ENCODE assay signal across 23 cellular contexts in genomic region chr9:35027361-35027760, GRCh38. TPM values are rescaled to one million over a fixed set of nuclear protein-coding genes. Genes with fewer than 3 reads are reported as not detected.
DNase-seq lines count a peak whose midpoint lies in the region; ATAC-seq and TF ChIP-seq lines count a peak whose summit lies in the region.
"Had no signal": no experiment of that assay in that cellular context is flagged by ENCODE, and none has a peak within 500 bp of the region (broad histone marks: within the 10 kb centered on the region; RNA-seq: fewer than 3 reads in every experiment).

No MANE protein-coding gene starts in this region.

- no peak overlapping the region for H3K27ac Mint-ChIP-seq in activated naive CD8-positive, alpha-beta T cell treated with anti-CD3 and anti-CD28 coated beads, Interleukin-2, amount 50 U/mL, for 24 hours
- no peak overlapping the region for H3K27ac Mint-ChIP-seq in activated naive CD8-positive, alpha-beta T cell treated with anti-CD3 and anti-CD28 coated beads for 36 hours
- no peak overlapping the region for H3K27ac Mint-ChIP-seq in CD4-positive, alpha-beta T cell
- H3K27ac Mint-ChIP-seq: T-helper 1 cell treated with Interleukin-12 subunit alpha and Interleukin-12 subunit beta and Interleukin-4 antibody, amounts not matched to agents 30 μg/mL and 1 μg/mL, for 36 hours had no signal

- 68% methylated on average over 1 of the region's 1 CpG for WGBS in hepatocyte (ENCODE audit: low lambda C conversion rate, missing lambda C conversion rate)

- H3K79me2 ChIP-seq in hepatocyte = no peaks in the 10 kb centered on the region

- no peaks in the 10 kb centered on the region for H3K27me3 Mint-ChIP-seq in activated naive CD8-positive, alpha-beta T cell treated with anti-CD3 and anti-CD28 coated beads, Interleukin-2, amount 50 U/mL, for 24 hours
- H3K27me3 Mint-ChIP-seq in activated naive CD8-positive, alpha-beta T cell treated with anti-CD3 and anti-CD28 coated beads for 36 hours = no peaks in the 10 kb centered on the region
- H3K27me3 Mint-ChIP-seq in CD4-positive, alpha-beta T cell = no peaks in the 10 kb centered on the region

- ATAC-seq in activated naive CD8-positive, alpha-beta T cell treated with anti-CD3 and anti-CD28 coated beads, Interleukin-2, amount 50 U/mL, for 24 hours = peak; percentile 36
- no peak for ATAC-seq in Panc1
- no peak for ATAC-seq in CD4-positive, alpha-beta T cell (ENCODE audit: poor library complexity)
- ATAC-seq: GM12878 had no signal

- H3K4me3 ChIP-seq in Panc1 (ENCODE audit: low read depth in 2 of 2, low read length in 2 of 2) = no peak overlapping the region
- no peak overlapping the region for H3K4me3 ChIP-seq in hepatocyte
- H3K4me3 ChIP-seq in uterus = no peak overlapping the region
- H3K4me3 ChIP-seq: GM12878, Peyer's patch, upper lobe of left lung had no signal

- no peak for TF ChIP-seq POLR2A in uterus (IDR thresholded peaks at IDR 0.05)

- intact Hi-C loops in Panc1 (cut with micrococcal nuclease; ENCODE audit: unreplicated experiment) (no loop called here), uterus (cut with DNase I; ENCODE audit: low total_unique reads) (no loop called here)
- intact Hi-C loops in CD4-positive, alpha-beta T cell (cut with DNase I, micrococcal nuclease) = no loop called here

- H3K4me2 ChIP-seq in hepatocyte = no peak overlapping the region

- H3K9me3 Mint-ChIP-seq in activated naive CD8-positive, alpha-beta T cell treated with anti-CD3 and anti-CD28 coated beads, Interleukin-2, amount 50 U/mL, for 24 hours = no peaks in the 10 kb centered on the region
- H3K9me3 Mint-ChIP-seq in activated naive CD8-positive, alpha-beta T cell treated with anti-CD3 and anti-CD28 coated beads for 36 hours = no peaks in the 10 kb centered on the region
- H3K9me3 Mint-ChIP-seq in CD4-positive, alpha-beta T cell = no peaks in the 10 kb centered on the region
- H3K9me3 Mint-ChIP-seq: T-helper 1 cell treated with Interleukin-12 subunit alpha and Interleukin-12 subunit beta and Interleukin-4 antibody, amounts not matched to agents 30 μg/mL and 1 μg/mL, for 36 hours had no signal

- no peaks in the 10 kb centered on the region for H4K20me1 ChIP-seq in hepatocyte (ENCODE audit: insufficient read depth, poor library complexity, severe bottlenecking)

- in situ Hi-C loops in Panc1 (cut with HindIII; ENCODE audit: low pct_unique_long_range_greater_than_20kb, low sequenced_read_pairs) = no loop called here

- H2AFZ ChIP-seq in hepatocyte = no peak overlapping the region

- H3K27me3 ChIP-seq in Panc1 (ENCODE audit: control insufficient read depth, insufficient read depth, low read length) (no peaks in the 10 kb centered on the region), hepatocyte (no peaks in the 10 kb centered on the region), uterus (no peaks in the 10 kb centered on the region)
- no peaks in the 10 kb centered on the region for H3K27me3 ChIP-seq in CD4-positive, alpha-beta T cell (ENCODE audit: control insufficient read depth, insufficient read depth, low read length)
- H3K27me3 ChIP-seq: neutrophil, Peyer's patch, upper lobe of left lung had no signal

- H3K36me3 Mint-ChIP-seq in activated naive CD8-positive, alpha-beta T cell treated with anti-CD3 and anti-CD28 coated beads, Interleukin-2, amount 50 U/mL, for 24 hours (ENCODE audit: low read depth) = no peaks in the 10 kb centered on the region
- peaks cover 9% of the 10 kb centered on the region for H3K36me3 Mint-ChIP-seq in activated naive CD8-positive, alpha-beta T cell treated with anti-CD3 and anti-CD28 coated beads for 36 hours
- H3K36me3 Mint-ChIP-seq in CD4-positive, alpha-beta T cell (ENCODE audit: low read depth) = no peaks in the 10 kb centered on the region

- POLR2A ChIA-PET in Panc1 (lab: Charles Lee) = interaction anchor here (0.7 to 1.1 kb wide), 2 partner anchors 38 to 67 kb away, joined by 8 to 11 read pairs; partner anchors contain the start of gene DNAJB5
- POLR2A ChIA-PET in RWPE1 (lab: Yijun Ruan, JAX; ENCODE audit: low non-redundant PET) = no interaction called here
- POLR2A ChIA-PET in CD4-positive, alpha-beta T cell (lab: Charles Lee) = no interaction called here

- TF ChIP-seq CTCF in Panc1 (IDR thresholded peaks at IDR 0.05) (no peak), hepatocyte (IDR thresholded peaks at IDR 0.05; ENCODE audit: poor library complexity) (no peak), uterus (IDR thresholded peaks at IDR 0.05) (no peak), GM10266 (IDR thresholded peaks at IDR 0.05; ENCODE audit: control insufficient read depth, insufficient read depth, low read depth, missing control alignments) (no peak), RWPE1 (conservative IDR thresholded peaks at IDR 0.05; ENCODE audit: low read depth) (no peak)
- no peak for TF ChIP-seq CTCF in CD4-positive, alpha-beta T cell (IDR thresholded peaks at IDR 0.05)

- H3K4me1 Mint-ChIP-seq in activated naive CD8-positive, alpha-beta T cell treated with anti-CD3 and anti-CD28 coated beads, Interleukin-2, amount 50 U/mL, for 24 hours = peaks cover 8% of the 10 kb centered on the region
- peaks cover 4% of the 10 kb centered on the region for H3K4me1 Mint-ChIP-seq in activated naive CD8-positive, alpha-beta T cell treated with anti-CD3 and anti-CD28 coated beads for 36 hours
- peaks cover 6% of the 10 kb centered on the region for H3K4me1 Mint-ChIP-seq in CD4-positive, alpha-beta T cell (ENCODE audit: low read depth)

- CTCF ChIA-PET in Panc1 (lab: Charles Lee) (no interaction called here), RWPE1 (lab: Yijun Ruan, JAX) (interaction anchor here (1.5 kb wide), 1 partner anchor 24 kb away, joined by 5 read pairs; no protein-coding TSS in a partner anchor)
- CTCF ChIA-PET in CD4-positive, alpha-beta T cell (lab: Charles Lee) = interaction anchor here (1.0 kb wide), 1 partner anchor 24 kb away, joined by 4 read pairs; no protein-coding TSS in a partner anchor

- no peak overlapping the region for H3K4me3 Mint-ChIP-seq in activated naive CD8-positive, alpha-beta T cell treated with anti-CD3 and anti-CD28 coated beads, Interleukin-2, amount 50 U/mL, for 24 hours
- H3K4me3 Mint-ChIP-seq in activated naive CD8-positive, alpha-beta T cell treated with anti-CD3 and anti-CD28 coated beads for 36 hours = no peak overlapping the region
- H3K4me3 Mint-ChIP-seq in CD4-positive, alpha-beta T cell = no peak overlapping the region
- H3K4me3 Mint-ChIP-seq: T-helper 1 cell treated with Interleukin-12 subunit alpha and Interleukin-12 subunit beta and Interleukin-4 antibody, amounts not matched to agents 30 μg/mL and 1 μg/mL, for 36 hours had no signal

- no peak for DNase-seq in activated naive CD8-positive, alpha-beta T cell treated with anti-CD3 and anti-CD28 coated beads, Interleukin-2, amount 50 U/mL, for 24 hours
- DNase-seq in activated naive CD8-positive, alpha-beta T cell treated with anti-CD3 and anti-CD28 coated beads for 36 hours = no peak
- no peak for DNase-seq in Panc1 (ENCODE audit: low read depth, low spot score)
- no peak for DNase-seq in hepatocyte (ENCODE audit: low spot score)
- DNase-seq in uterus = no peak
- no peak for DNase-seq in GM10266 (ENCODE audit: extremely low spot score)
- DNase-seq in RWPE1 (ENCODE audit: low spot score) = no peak
- no peak for DNase-seq in CD4-positive, alpha-beta T cell
- DNase-seq: activated CD4-positive, alpha-beta T cell treated with anti-CD3 and anti-CD28 coated beads for 4 hours; activated naive CD4-positive, alpha-beta T cell treated with Interleukin-2 at 50 U/mL for 16 hours; activated T-cell treated with anti-CD3 and anti-CD28 coated beads, Interleukin-2, amount 50 U/mL, for 48 hours; anterior cingulate cortex; kidney glomerular epithelial cell; NCI-H1092; NCI-H187; NCI-H2171 treated with DMSO at 0.1 percent for 48 hours; NCI-H524 treated with DMSO at 0.1 percent for 48 hours; Peyer's patch; stimulated activated CD4-positive, alpha-beta T cell treated with anti-CD3 and anti-CD28 coated beads, Interleukin-1b, Interleukin-23, amount 100 ng/mL, for 48 hours; upper lobe of left lung had no signal

- H3K27ac ChIP-seq in Panc1 (ENCODE audit: low read length) (peak overlapping the region; percentile 14; the same call in 1 of the 2 replicates), hepatocyte (peak overlapping the region; percentile 79), uterus (peak overlapping the region; percentile 74 to 75), RWPE1 (no peak overlapping the region)
- no peak overlapping the region for H3K27ac ChIP-seq in CD4-positive, alpha-beta T cell (ENCODE audit: low read depth, low read length)
- H3K27ac ChIP-seq: neutrophil, Peyer's patch, upper lobe of left lung had no signal

- H3K9me3 ChIP-seq in Panc1 (ENCODE audit: control insufficient read depth, insufficient read depth, low read depth, low read length) = no peaks in the 10 kb centered on the region
- no peaks in the 10 kb centered on the region for H3K9me3 ChIP-seq in hepatocyte (ENCODE audit: low read depth)
- no peaks in the 10 kb centered on the region for H3K9me3 ChIP-seq in uterus
- no peaks in the 10 kb centered on the region for H3K9me3 ChIP-seq in CD4-positive, alpha-beta T cell (ENCODE audit: control insufficient read depth, low read length)
- H3K9me3 ChIP-seq: neutrophil, Peyer's patch, upper lobe of left lung had no signal

- BruUV-seq in Panc1 (replicated peaks; lab: Mats Ljungman, UMichigan) = no TSS peak

- H3K9me2 ChIP-seq in hepatocyte (replicated peaks; ENCODE audit: insufficient read depth) = no peaks in the 10 kb centered on the region

- H3K4me1 ChIP-seq in Panc1 (ENCODE audit: control insufficient read depth, insufficient read depth, low read length) = peaks cover 12% of the 10 kb centered on the region
- peaks cover 8% of the 10 kb centered on the region for H3K4me1 ChIP-seq in hepatocyte (ENCODE audit: insufficient read depth)
- H3K4me1 ChIP-seq in uterus = peaks cover 7 to 8% of the 10 kb centered on the region in 2 donors
- H3K4me1 ChIP-seq: upper lobe of left lung had no signal

- no peaks in the 10 kb centered on the region for H3K36me3 ChIP-seq in Panc1 (ENCODE audit: control insufficient read depth, insufficient read depth, low read length)
- no peaks in the 10 kb centered on the region for H3K36me3 ChIP-seq in hepatocyte (replicated peaks; ENCODE audit: insufficient read depth, low read depth)
- H3K36me3 ChIP-seq in uterus = no peaks in the 10 kb centered on the region
- H3K36me3 ChIP-seq: neutrophil, Peyer's patch had no signal

RNA-seq across cellular contexts. Expression of gene DNAJB5, which starts 37.8 kb away (rescaled TPM):
- 1 to 10 TPM; 7.6 to 8.1 TPM for total RNA-seq in activated naive CD8-positive, alpha-beta T cell treated with anti-CD3 and anti-CD28 coated beads for 36 hours
- total RNA-seq in Panc1 (2021; ENCODE audit: unreplicated experiment) (9.7 TPM), hepatocyte (7.6 and 8.2 TPM in 2 replicates), uterus (10 to 100 TPM in 3 of 4 donors, 1 to 10 TPM in 1; 9.7 to 45.0 (median 25.1) TPM)
- polyA plus RNA-seq in Panc1 (2012; ENCODE audit: insufficient read length) = 13.9 TPM
- 6.0 and 7.0 TPM in 2 replicates for polyA plus RNA-seq in hepatocyte
- 1 to 10 TPM; 2.7 to 2.8 TPM for total RNA-seq in CD4-positive, alpha-beta T cell

RNA-seq across cellular contexts. Expression of gene VCP, which starts 45.1 kb away (rescaled TPM):
- total RNA-seq in activated naive CD8-positive, alpha-beta T cell treated with anti-CD3 and anti-CD28 coated beads for 36 hours = 100 to 1,000 TPM; 264 to 289 TPM
- total RNA-seq in Panc1 (2021; ENCODE audit: unreplicated experiment) (472 TPM), hepatocyte (234 and 250 TPM in 2 replicates), uterus (100 to 1,000 TPM in 3 of 4 donors, 10 to 100 TPM in 1; 57.6 to 252 (median 174) TPM)
- 419 TPM for polyA plus RNA-seq in Panc1 (2012; ENCODE audit: insufficient read length)
- 259 and 284 TPM in 2 replicates for polyA plus RNA-seq in hepatocyte
- total RNA-seq in CD4-positive, alpha-beta T cell = 100 to 1,000 TPM; 218 to 245 TPM

RNA-seq across cellular contexts. Expression of gene FANCG, which starts 52.4 kb away (rescaled TPM):
- total RNA-seq in activated naive CD8-positive, alpha-beta T cell treated with anti-CD3 and anti-CD28 coated beads for 36 hours = 100 to 1,000 TPM in 1 of 2 experiments, 10 to 100 TPM in 1; 92.8 to 113 TPM
- total RNA-seq in Panc1 (2021; ENCODE audit: unreplicated experiment) (73.8 TPM), hepatocyte (13.4 and 38.2 TPM in 2 replicates), uterus (10 to 100 TPM in 1 of 4 donors, 1 to 10 TPM in 3; 1.8 to 29.1 (median 8.3) TPM)
- polyA plus RNA-seq in Panc1 (2012; ENCODE audit: insufficient read length) = 36.9 TPM
- polyA plus RNA-seq in hepatocyte = 15.3 and 15.8 TPM in 2 replicates
- 10 to 100 TPM; 21.7 to 24.6 TPM for total RNA-seq in CD4-positive, alpha-beta T cell

Comparison
In these comparisons a context has a peak if more than half of its experiments do, and no peak if none do; other contexts are left out.
1. H3K27ac ChIP-seq: peak in Panc1 (single experiment), hepatocyte (single experiment) and uterus (2 of 2); none in RWPE1 (single experiment) and CD4-positive, alpha-beta T cell (single experiment).